ENCODE assay signal across 13 cellular contexts in the genomic region with DNA sequence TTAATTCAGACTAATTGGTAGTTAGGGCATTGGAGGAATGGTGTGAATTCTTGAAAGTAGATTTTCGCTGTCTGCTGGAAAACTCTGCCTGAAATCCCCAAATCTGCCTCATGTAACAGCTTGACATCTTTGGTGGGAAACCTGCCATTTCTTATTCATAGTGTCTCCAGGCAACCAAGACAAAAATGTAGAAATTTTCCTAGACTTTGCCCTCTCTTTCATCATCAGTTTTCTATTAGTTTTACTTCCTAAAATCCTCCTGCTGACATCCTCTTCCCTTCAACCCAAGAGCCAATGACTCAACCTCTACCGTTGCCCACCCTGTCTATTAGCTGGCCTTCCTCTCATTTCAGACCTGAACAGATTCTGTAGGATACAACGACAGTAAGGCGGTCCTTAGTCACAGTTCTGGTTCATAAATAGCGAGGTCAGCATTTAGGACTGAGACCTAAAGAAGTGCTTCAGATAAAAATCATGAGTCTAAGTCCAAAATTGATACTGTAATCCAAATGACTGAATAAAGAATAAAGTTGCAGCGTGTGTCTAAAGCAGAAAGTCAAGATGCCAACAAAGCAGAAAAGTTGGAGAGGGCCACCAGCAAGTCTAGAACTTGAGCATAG.
DNase-seq lines count a peak whose midpoint lies in the region; TF ChIP-seq lines count a peak whose summit lies in the region.
"Had no signal": no experiment of that assay in that cellular context is flagged by ENCODE, and none has a peak within 500 bp of the region (broad histone marks: within the 10 kb centered on the region; RNA-seq: fewer than 3 reads in every experiment).

No MANE protein-coding gene starts in this region.

- CTCF ChIA-PET in RWPE1 (lab: Yijun Ruan, JAX): interaction anchor here (0.6 kb wide), 1 partner anchor 214 kb away, joined by 6 read pairs; no protein-coding TSS in a partner anchor

- H3K9ac ChIP-seq in fibroblast of lung (ENCODE audit: insufficient read depth, low read length): no peak overlapping the region

- no peaks in the 10 kb centered on the region for H3K79me2 ChIP-seq in fibroblast of lung (ENCODE audit: control insufficient read depth, insufficient read depth, low read length)

- DNase-seq in EH (ENCODE audit: low read depth) (peak; percentile 63), NOMO-1 treated with DMSO at 0.1 percent for 48 hours (lab: John Stamatoyannopoulos, UW; ENCODE audit: unreplicated experiment) (peak; percentile 97), fibroblast of lung (ENCODE audit: low read depth in 2 of 2) (peak; percentile 19 to 89), kidney tubule cell (ENCODE audit: low spot score) (no peak), midbrain (lab: John Stamatoyannopoulos, UW) (no peak), NCI-H1105 treated with DMSO at 0.1 percent for 48 hours (lab: John Stamatoyannopoulos, UW) (no peak), RWPE1 (ENCODE audit: low spot score) (no peak)
- DNase-seq: activated CD8-positive, alpha-beta memory T cell treated with anti-CD3 and anti-CD28 coated beads, Interleukin-2, amount 50 U/mL, for 4 hours; COR-L47; erythroblast; NCI-H2081 had no signal

- peaks cover 6% of the 10 kb centered on the region for H3K4me1 ChIP-seq in fibroblast of lung (ENCODE audit: control insufficient read depth, extremely low read depth, insufficient read depth, low read length)
- H3K4me1 ChIP-seq in neuron (ENCODE audit: insufficient read depth, low read length): peaks cover 24% of the 10 kb centered on the region
- H3K4me1 ChIP-seq: ascending aorta had no signal

- H3K27ac ChIP-seq in fibroblast of lung (ENCODE audit: insufficient read depth, low read length) (peak overlapping the region; percentile 2), RWPE1 (no peak overlapping the region)
- H3K27ac ChIP-seq: ascending aorta had no signal

- no peak for TF ChIP-seq CTCF in fibroblast of lung (conservative IDR thresholded peaks at IDR 0.05 in 1 of 2, IDR thresholded peaks at IDR 0.05 in 1 of 2; ENCODE audit: low read depth in 1 of 2, low read length in 2 of 2)
- no peak for TF ChIP-seq CTCF in RWPE1 (conservative IDR thresholded peaks at IDR 0.05; ENCODE audit: low read depth)

- POLR2A ChIA-PET in RWPE1 (lab: Yijun Ruan, JAX; ENCODE audit: low non-redundant PET): no interaction called here

- H2AFZ ChIP-seq in fibroblast of lung (ENCODE audit: low read length) (no peak overlapping the region), neuron (ENCODE audit: low read depth, low read length) (peak overlapping the region; percentile 80)

- H3K4me3 ChIP-seq in fibroblast of lung (replicated peaks in 1 of 4; ENCODE audit: control extremely low read depth in 1 of 4, insufficient read depth in 1 of 4, low read depth in 3 of 4, low read length in 4 of 4) (no peak overlapping the region), neuron (ENCODE audit: low read length) (peak overlapping the region; percentile 10)
- H3K4me3 ChIP-seq: ascending aorta had no signal

- no peak overlapping the region for H3K4me2 ChIP-seq in fibroblast of lung (ENCODE audit: extremely low read depth, insufficient read depth, low read length)

- H3K27me3 ChIP-seq in fibroblast of lung (ENCODE audit: control insufficient read depth, insufficient read depth, low read length) (no peaks in the 10 kb centered on the region), neuron (ENCODE audit: insufficient read depth, low read length) (no peaks in the 10 kb centered on the region)
- H3K27me3 ChIP-seq: ascending aorta had no signal

- H3K9me3 ChIP-seq in fibroblast of lung (ENCODE audit: control insufficient read depth, insufficient read depth, low read depth, low read length) (no peaks in the 10 kb centered on the region), neuron (ENCODE audit: low read length) (no peaks in the 10 kb centered on the region)
- H3K9me3 ChIP-seq: ascending aorta had no signal

- no peaks in the 10 kb centered on the region for H4K20me1 ChIP-seq in fibroblast of lung (ENCODE audit: control insufficient read depth, extremely low read depth, insufficient read depth, low read length)

- H3K36me3 ChIP-seq in fibroblast of lung (ENCODE audit: control insufficient read depth, insufficient read depth, low read length) (no peaks in the 10 kb centered on the region), neuron (ENCODE audit: insufficient read depth, low read length) (no peaks in the 10 kb centered on the region)
- H3K36me3 ChIP-seq: ascending aorta had no signal

Comparison
In these comparisons a context has a peak if more than half of its experiments do, and no peak if none do; other contexts are left out.
1. DNase-seq: peak in EH (single experiment), NOMO-1 treated with DMSO at 0.1 percent for 48 hours (single experiment) and fibroblast of lung (2 of 2); none in kidney tubule cell (single experiment), midbrain (single experiment), NCI-H1105 treated with DMSO at 0.1 percent for 48 hours (single experiment) and RWPE1 (single experiment).